Comparison of ENCODE assay signal across 32 cellular contexts in genomic region chr6:91055959-91056358, GRCh38.
DNase-seq lines count a peak whose midpoint lies in the region; ATAC-seq, FAIRE-seq and TF ChIP-seq lines count a peak whose summit lies in the region.
"Had no signal": no experiment of that assay in that cellular context is flagged by ENCODE, and none has a peak within 500 bp of the region (broad histone marks: within the 10 kb centered on the region; RNA-seq: fewer than 3 reads in every experiment).

No MANE protein-coding gene starts in this region.

- no peak for FAIRE-seq in K562 (lab: Jason Lieb, UNC)
- FAIRE-seq: A204.1, A549, D721Med had no signal

- H3K9ac ChIP-seq in K562 (ENCODE audit: insufficient read depth in 1 of 2, low read depth in 2 of 2, low read length in 2 of 2), result no peak overlapping the region
- H3K9ac ChIP-seq: BLaER1; BLaER1 treated with 17β-estradiol and CSF1 and Interleukin-3, amounts not matched to agents 10 nM and 100 nM had no signal

- DNase-seq in K562 (ENCODE audit: extremely low read depth in 1 of 4, low spot score in 3 of 4), result no peak
- DNase-seq in activated naive CD4-positive, alpha-beta T cell treated with anti-CD3 and anti-CD28 coated beads for 36 hours, result no peak
- DNase-seq: 8988T; ACHN; AML-193; BE2C; C1 segment of cervical spinal cord; Caco-2; Calu3; CD4-positive, alpha-beta memory T cell; CD4-positive, alpha-beta T cell; CD4-positive, CD25-positive, alpha-beta regulatory T cell; CD8-positive, alpha-beta memory T cell; CD8-positive, alpha-beta T cell; COR-L47; DMS 273 treated with DMSO at 0.1 percent for 48 hours; DMS153; DMS79; DMS79 treated with DMSO at 0.1 percent for 48 hours; DND-41; EL had no signal

- H2AFZ ChIP-seq in K562 (ENCODE audit: low read depth, low read length), result no peak overlapping the region

- H3K36me3 Mint-ChIP-seq in activated naive CD4-positive, alpha-beta T cell treated with anti-CD3 and anti-CD28 coated beads for 36 hours (ENCODE audit: low read depth), result no peaks in the 10 kb centered on the region
- H3K36me3 Mint-ChIP-seq: CD14-positive monocyte; CD4-positive, alpha-beta memory T cell; CD4-positive, CD25-positive, alpha-beta regulatory T cell; CD8-positive, alpha-beta memory T cell; CD8-positive, alpha-beta T cell had no signal

- TF ChIP-seq CTCF in HEK293 (tag by site-specific recombination; IDR thresholded peaks at IDR 0.05) (no peak), K562 (IDR thresholded peaks at IDR 0.05 in 2 of 3, conservative IDR thresholded peaks at IDR 0.05 in 1 of 3; ENCODE audit: insufficient read depth in 2 of 3, low read depth in 1 of 3, low read length in 3 of 3) (no peak)

- H3K27me3 Mint-ChIP-seq in activated naive CD4-positive, alpha-beta T cell treated with anti-CD3 and anti-CD28 coated beads for 36 hours (ENCODE audit: low read depth), result no peaks in the 10 kb centered on the region
- H3K27me3 Mint-ChIP-seq: B cell; CD4-positive, alpha-beta T cell; CD4-positive, CD25-positive, alpha-beta regulatory T cell had no signal

- no peaks in the 10 kb centered on the region for H3K4me1 Mint-ChIP-seq in activated naive CD4-positive, alpha-beta T cell treated with anti-CD3 and anti-CD28 coated beads for 36 hours (ENCODE audit: low read depth)
- H3K4me1 Mint-ChIP-seq: B cell; CD14-positive monocyte; CD4-positive, alpha-beta memory T cell; CD4-positive, CD25-positive, alpha-beta regulatory T cell; CD8-positive, alpha-beta memory T cell had no signal

- in situ Hi-C loops in K562 (cut with MboI), result no loop called here

- H3K36me3 ChIP-seq in HEK293 (ENCODE audit: control insufficient read depth in 2 of 2, insufficient read depth in 1 of 2, low read length in 2 of 2) (no peaks in the 10 kb centered on the region), K562 (ENCODE audit: control insufficient read depth, insufficient read depth, low read length) (no peaks in the 10 kb centered on the region)
- H3K36me3 ChIP-seq: BE2C; BLaER1; BLaER1 treated with 17β-estradiol and CSF1 and Interleukin-3, amounts not matched to agents 10 nM and 100 nM had no signal

- no peak overlapping the region for H3K4me2 ChIP-seq in K562 (ENCODE audit: insufficient read depth, low read length)
- H3K4me2 ChIP-seq: A549; BLaER1; BLaER1 treated with 17β-estradiol and CSF1 and Interleukin-3, amounts not matched to agents 10 nM and 100 nM had no signal

- no peaks in the 10 kb centered on the region for H3K4me1 ChIP-seq in HEK293 (ENCODE audit: control insufficient read depth, insufficient read depth, low read length)
- no peaks in the 10 kb centered on the region; a peak in 1 of 5 replicates for H3K4me1 ChIP-seq in K562 (replicated peaks in 1 of 2; ENCODE audit: control insufficient read depth in 2 of 2, insufficient read depth in 2 of 2, low read length in 2 of 2)
- H3K4me1 ChIP-seq: A549; BE2C; BLaER1; BLaER1 treated with 17β-estradiol and CSF1 and Interleukin-3, amounts not matched to agents 10 nM and 100 nM; Caco-2 had no signal

- TF ChIP-seq POLR2A in K562 (conservative IDR thresholded peaks at IDR 0.05), result no peak

- TF ChIP-seq EP300 in K562 (IDR thresholded peaks at IDR 0.05; ENCODE audit: low read length), result no peak

- H4K20me1 ChIP-seq in K562 (replicated peaks; ENCODE audit: control insufficient read depth, insufficient read depth, low read length), result no peaks in the 10 kb centered on the region
- H4K20me1 ChIP-seq: BLaER1; BLaER1 treated with 17β-estradiol and CSF1 and Interleukin-3, amounts not matched to agents 10 nM and 100 nM had no signal

- no TSS peak for BruUV-seq in K562 (replicated peaks; lab: Mats Ljungman, UMichigan)

- no peak overlapping the region for H3K27ac Mint-ChIP-seq in activated naive CD4-positive, alpha-beta T cell treated with anti-CD3 and anti-CD28 coated beads for 36 hours
- H3K27ac Mint-ChIP-seq: B cell; CD14-positive monocyte; CD4-positive, alpha-beta memory T cell; CD4-positive, alpha-beta T cell; CD4-positive, CD25-positive, alpha-beta regulatory T cell; CD8-positive, alpha-beta memory T cell; CD8-positive, alpha-beta T cell had no signal

- intact Hi-C loops in K562 (cut with micrococcal nuclease), result no loop called here
- intact Hi-C loops in activated naive CD4-positive, alpha-beta T cell treated with anti-CD3 and anti-CD28 coated beads for 36 hours (cut with micrococcal nuclease), result no loop called here

- POLR2A ChIA-PET in HEK293 (lab: Yijun Ruan, JAX) (no interaction called here), K562 (lab: Yijun Ruan, JAX) (no interaction called here)

- H3K27me3 ChIP-seq in K562 (ENCODE audit: control insufficient read depth in 2 of 2, insufficient read depth in 2 of 2, low read length in 2 of 2), result no peaks in the 10 kb centered on the region
- H3K27me3 ChIP-seq: BE2C; BLaER1; BLaER1 treated with 17β-estradiol and CSF1 and Interleukin-3, amounts not matched to agents 10 nM and 100 nM had no signal

- peaks cover 5% of the 10 kb centered on the region for H3K9me3 Mint-ChIP-seq in activated naive CD4-positive, alpha-beta T cell treated with anti-CD3 and anti-CD28 coated beads for 36 hours

- H3K79me2 ChIP-seq in K562 (ENCODE audit: control insufficient read depth, insufficient read depth, low read length), result no peaks in the 10 kb centered on the region

- no peak overlapping the region for H3K4me3 Mint-ChIP-seq in activated naive CD4-positive, alpha-beta T cell treated with anti-CD3 and anti-CD28 coated beads for 36 hours
- H3K4me3 Mint-ChIP-seq: B cell; CD14-positive monocyte; CD4-positive, alpha-beta memory T cell; CD4-positive, alpha-beta T cell; CD4-positive, CD25-positive, alpha-beta regulatory T cell; CD8-positive, alpha-beta memory T cell; CD8-positive, alpha-beta T cell had no signal

- CTCF ChIA-PET in HEK293 (lab: Yijun Ruan, JAX), result interaction anchor here (0.6 to 1.1 kb wide), 2 partner anchors 12 to 115 kb away, joined by 3 read pairs; no protein-coding TSS in a partner anchor
- CTCF ChIA-PET in K562 (lab: Yijun Ruan, JAX; ENCODE audit: low intra/inter-chr PET ratio), result no interaction called here
- CTCF ChIA-PET in activated naive CD4-positive, alpha-beta T cell treated with anti-CD3 and anti-CD28 coated beads for 36 hours (lab: Charles Lee), result no interaction called here

- TF ChIP-seq RAD21 in K562 (CRISPR knock-in tag; conservative IDR thresholded peaks at IDR 0.05 in 1 of 2, IDR thresholded peaks at IDR 0.05 in 1 of 2), result no peak

- no peak overlapping the region for H3K27ac ChIP-seq in HEK293 (ENCODE audit: extremely low read depth, low read depth, low read length)
- H3K27ac ChIP-seq in K562 (ENCODE audit: extremely low read depth, low read depth, low read length), result no peak overlapping the region
- H3K27ac ChIP-seq: 22Rv1; A549; BLaER1; BLaER1 treated with 17β-estradiol and CSF1 and Interleukin-3, amounts not matched to agents 10 nM and 100 nM; C4-2B had no signal

- H3K9me3 ChIP-seq in HEK293 (ENCODE audit: control insufficient read depth, insufficient read depth, low read depth, low read length) (no peaks in the 10 kb centered on the region; the same call in 1 of the 2 replicates), K562 (replicated peaks; ENCODE audit: control insufficient read depth, insufficient read depth, low read depth, low read length) (no peaks in the 10 kb centered on the region)
- H3K9me3 ChIP-seq: A549, BE2C, BLaER1 had no signal

- ATAC-seq in K562, result no peak
- ATAC-seq in GM18520 (IDR thresholded peaks at IDR 0.05; ENCODE audit: unreplicated experiment), result no peak
- ATAC-seq: A549; CD8-positive, alpha-beta T cell had no signal

- WGBS in K562 (ENCODE audit: insufficient coverage, low coverage, missing lambda C conversion rate), result 0% methylated on average over 1 of the region's 1 CpG

- H3K4me3 ChIP-seq in HEK293 (ENCODE audit: low read depth, low read length) (no peak overlapping the region), K562 (no peak overlapping the region)
- H3K4me3 ChIP-seq: A549; BLaER1; BLaER1 treated with 17β-estradiol and CSF1 and Interleukin-3, amounts not matched to agents 10 nM and 100 nM had no signal

- no peaks in the 10 kb centered on the region for H3K9me1 ChIP-seq in K562 (ENCODE audit: control insufficient read depth, insufficient read depth, low read length)

TF ChIP-seq in HEK293, 187 proteins besides CTCF, POLR2A, EP300 and RAD21 (continues in another document):
- no peak for TF ChIP-seq ZNF174 (tag by site-specific recombination; IDR thresholded peaks at IDR 0.05)
- TF ChIP-seq, protein P1, sequence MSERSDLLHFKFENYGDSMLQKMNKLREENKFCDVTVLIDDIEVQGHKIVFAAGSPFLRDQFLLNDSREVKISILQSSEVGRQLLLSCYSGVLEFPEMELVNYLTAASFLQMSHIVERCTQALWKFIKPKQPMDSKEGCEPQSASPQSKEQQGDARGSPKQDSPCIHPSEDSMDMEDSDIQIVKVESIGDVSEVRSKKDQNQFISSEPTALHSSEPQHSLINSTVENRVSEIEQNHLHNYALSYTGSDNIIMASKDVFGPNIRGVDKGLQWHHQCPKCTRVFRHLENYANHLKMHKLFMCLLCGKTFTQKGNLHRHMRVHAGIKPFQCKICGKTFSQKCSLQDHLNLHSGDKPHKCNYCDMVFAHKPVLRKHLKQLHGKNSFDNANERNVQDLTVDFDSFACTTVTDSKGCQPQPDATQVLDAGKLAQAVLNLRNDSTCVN (tag by site-specific recombination; optimal IDR thresholded peaks at IDR 0.05), result no peak

TF ChIP-seq in K562, 482 proteins besides CTCF, POLR2A, EP300 and RAD21:
- TF ChIP-seq RBM25 (IDR thresholded peaks at IDR 0.05; ENCODE audit: low read depth, low read length, severe bottlenecking) (peak; percentile 60), HDAC1 (IDR thresholded peaks at IDR 0.05) (no peak)

Comparison
In these comparisons a context has a peak if more than half of its experiments do, and no peak if none do; other contexts are left out.
1. Of the 44 proteins assayed by ChIP-seq in both K562 and HEK293: peak only in K562: none; only in HEK293: SETDB1 and TRIM28; in both: none; in neither: 42.